ENCODE assay signal across 1 cellular context in genomic region chr22:28967969-28968368, GRCh38.
A peak's percentile ranks its signal among the peaks of the same experiment; 100 is the strongest.
TF ChIP-seq lines count a peak whose summit lies in the region.

No MANE protein-coding gene starts in this region.

TF ChIP-seq in SK-N-SH treated with all-trans-retinoic acid at 6 μM for 48 hours, 23 proteins besides CTCF, POLR2A, EP300 and RAD21 (continued from another document):
- peak; percentile 90 for TF ChIP-seq ZFP30 (CRISPR knock-in tag; IDR thresholded peaks at IDR 0.05)
- no peak for TF ChIP-seq ESRRG (CRISPR knock-in tag; IDR thresholded peaks at IDR 0.05)
